8 cellular contexts compared by ENCODE assay signal in genomic region chr19:43668406-43669158, GRCh38. TPM values are rescaled to one million over a fixed set of nuclear protein-coding genes. Genes with fewer than 3 reads are reported as not detected.
A peak's percentile ranks its signal among the peaks of the same experiment; 100 is the strongest.
DNase-seq lines count a peak whose midpoint lies in the region; ATAC-seq and TF ChIP-seq lines count a peak whose summit lies in the region.

No MANE protein-coding gene starts in this region.

- TF ChIP-seq EP300 in esophagus muscularis mucosa (IDR thresholded peaks at IDR 0.05): peak; percentile 51

- H3K79me2 ChIP-seq in PC-9 (ENCODE audit: low read depth): peaks cover 28% of the 10 kb centered on the region

- H3K36me3 ChIP-seq in PC-9 (ENCODE audit: low read depth) (peaks cover 21% of the 10 kb centered on the region), esophagus muscularis mucosa (peaks cover 4 to 30% (median 15%) of the 10 kb centered on the region in 4 donors), muscle layer of duodenum (ENCODE audit: control insufficient read depth in 1 of 2, insufficient read depth in 2 of 2, low read length in 2 of 2) (peaks cover 9 to 17% of the 10 kb centered on the region in 2 donors)

- H3K9me3 ChIP-seq in PC-9 (ENCODE audit: insufficient read depth, low read depth) (no peaks in the 10 kb centered on the region), esophagus muscularis mucosa (no peaks in the 10 kb centered on the region), muscle layer of duodenum (ENCODE audit: control insufficient read depth in 1 of 2, low read length in 2 of 2) (no peaks in the 10 kb centered on the region)

- under 1% methylated on average over 40 of the region's 47 CpGs for WGBS in esophagus muscularis mucosa

- ATAC-seq in GM21528 (IDR thresholded peaks at IDR 0.05; ENCODE audit: low FRiP score, unreplicated experiment): peak; percentile 90
- ATAC-seq in activated T-cell treated with anti-CD3 and anti-CD28 coated beads, Interleukin-2, amount 50 U/mL, for 72 hours (replicated peaks in 1 of 2): peak; percentile 88

- H3K27me3 ChIP-seq in PC-9 (ENCODE audit: insufficient read depth, low read depth) (no peaks in the 10 kb centered on the region), esophagus muscularis mucosa (no peaks in the 10 kb centered on the region), muscle layer of duodenum (ENCODE audit: low read depth, low read length) (no peaks in the 10 kb centered on the region)

- peak overlapping the region; percentile 77 for H3K4me2 ChIP-seq in PC-9

- peaks cover 12% of the 10 kb centered on the region for H3K27me3 Mint-ChIP-seq in activated T-cell treated with anti-CD3 and anti-CD28 coated beads, Interleukin-2, amount 50 U/mL, for 72 hours (ENCODE audit: low read depth)

- H2AFZ ChIP-seq in PC-9: peak overlapping the region; percentile 78

- H3K4me3 Mint-ChIP-seq in activated T-cell treated with anti-CD3 and anti-CD28 coated beads, Interleukin-2, amount 50 U/mL, for 72 hours: peak overlapping the region; percentile 94 to 98

- H3K4me3 ChIP-seq in PC-9 (peak overlapping the region; percentile 92), esophagus muscularis mucosa (peak overlapping the region; percentile 61 to 74 (median 63)), muscle layer of duodenum (ENCODE audit: low read depth in 1 of 2, low read length in 2 of 2) (peak overlapping the region; percentile 73 to 84)

- peaks cover 34% of the 10 kb centered on the region for H3F3A ChIP-seq in PC-9 (ENCODE audit: insufficient read depth, low read depth)

- no peak overlapping the region for H3K27ac Mint-ChIP-seq in activated T-cell treated with anti-CD3 and anti-CD28 coated beads, Interleukin-2, amount 50 U/mL, for 72 hours

- H3K9me2 ChIP-seq in PC-9 (ENCODE audit: insufficient read depth): no peaks in the 10 kb centered on the region

- H3K36me3 Mint-ChIP-seq in activated T-cell treated with anti-CD3 and anti-CD28 coated beads, Interleukin-2, amount 50 U/mL, for 72 hours (ENCODE audit: insufficient read depth in 2 of 2): peaks cover 4 to 7% of the 10 kb centered on the region in 2 donors

- CTCF ChIA-PET in PC-9 (lab: Charles Lee): interaction anchor here (0.6 to 1.6 kb wide), 21 partner anchors 16 to 1962 kb away, joined by 3 to 8 read pairs (median 3); partner anchors contain the start of genes KCNN4 and ZNF575

- BruUV-seq in PC-9 (replicated peaks; lab: Mats Ljungman, UMichigan): no TSS peak

- intact Hi-C loops in PC-9 (cut with micrococcal nuclease; ENCODE audit: unreplicated experiment): loop anchor here (1.0 to 2.0 kb wide), 3 partner anchors 18 to 117 kb away; no protein-coding TSS in a partner anchor
- intact Hi-C loops in esophagus muscularis mucosa (cut with DNase I): loop anchor here (5.0 kb wide), 1 partner anchor 51 kb away; the partner anchor contains the start of gene ZNF428

- H3K27ac ChIP-seq in PC-9: peak overlapping the region; percentile 86
- peak overlapping the region; percentile 90 to 97 (median 93) for H3K27ac ChIP-seq in esophagus muscularis mucosa (replicated peaks in 1 of 4)
- H3K27ac ChIP-seq in muscle layer of duodenum (ENCODE audit: low read length): peak overlapping the region; percentile 94

- H3K9me3 Mint-ChIP-seq in activated T-cell treated with anti-CD3 and anti-CD28 coated beads, Interleukin-2, amount 50 U/mL, for 72 hours: no peaks in the 10 kb centered on the region

- TF ChIP-seq CTCF in PC-9 (conservative IDR thresholded peaks at IDR 0.05): no peak
- no peak for TF ChIP-seq CTCF in esophagus muscularis mucosa (IDR thresholded peaks at IDR 0.05)

- H3K4me1 ChIP-seq in PC-9 (replicated peaks; ENCODE audit: insufficient read depth) (peaks cover 31% of the 10 kb centered on the region), esophagus muscularis mucosa (peaks cover 22 to 29% (median 28%) of the 10 kb centered on the region in 4 donors), muscle layer of duodenum (ENCODE audit: control insufficient read depth in 1 of 2, insufficient read depth in 2 of 2, low read length in 2 of 2) (peaks cover 0 to 19% of the 10 kb centered on the region in 2 donors)

- H4K20me1 ChIP-seq in PC-9 (ENCODE audit: insufficient read depth): peaks cover 24% of the 10 kb centered on the region

- H3K4me1 Mint-ChIP-seq in activated T-cell treated with anti-CD3 and anti-CD28 coated beads, Interleukin-2, amount 50 U/mL, for 72 hours (ENCODE audit: low read depth): peaks cover 56% of the 10 kb centered on the region

- peak; percentile 63 for TF ChIP-seq POLR2A in esophagus muscularis mucosa (IDR thresholded peaks at IDR 0.05; ENCODE audit: low read depth)

- POLR2A ChIA-PET in PC-9 (lab: Charles Lee; ENCODE audit: unreplicated experiment): interaction anchor here (0.5 to 1.3 kb wide), 31 partner anchors 12 to 1422 kb away, joined by 3 to 35 read pairs (median 6); partner anchors contain the start of genes IRGQ, SMG9, ZNF575 and ZNF576

- DNase-seq in DMS 273 (lab: John Stamatoyannopoulos, UW; ENCODE audit: unreplicated experiment) (peak; percentile 99), HuH-7.5 (ENCODE audit: low spot score) (peak; percentile 94), PC-9 (peak; percentile 97 to 99), esophagus muscularis mucosa (ENCODE audit: extremely low spot score) (peak; percentile 100)
- DNase-seq in activated T-cell treated with anti-CD3 and anti-CD28 coated beads, Interleukin-2, amount 50 U/mL, for 72 hours: peak; percentile 98
- DNase-seq in stimulated activated CD8-positive, alpha-beta memory T cell treated with anti-CD3 and anti-CD28 coated beads, Interleukin-7, amount 100 ng/mL, for 24 hours (ENCODE audit: low read depth): peak; percentile 93

RNA-seq across cellular contexts. Expression of gene PLAUR, which starts 1.4 kb away (rescaled TPM):
- total RNA-seq in PC-9 (2021) (35.2 and 53.6 TPM in 2 replicates), esophagus muscularis mucosa (10 to 100 TPM in 3 of 4 donors, 1 to 10 TPM in 1; 7.5 to 45.7 (median 18.4) TPM)
- total RNA-seq in activated T-cell treated with anti-CD3 and anti-CD28 coated beads, Interleukin-2, amount 50 U/mL, for 72 hours: 10 to 100 TPM in 1 of 2 donors, 1 to 10 TPM in 1; 9.9 to 10.4 TPM

RNA-seq across cellular contexts. Expression of gene CADM4, which starts 28.9 kb away (rescaled TPM):
- total RNA-seq in PC-9 (2021) (68.3 and 71.1 TPM in 2 replicates), esophagus muscularis mucosa (10 to 100 TPM; 31.6 to 67.9 (median 46.9) TPM)
- total RNA-seq in activated T-cell treated with anti-CD3 and anti-CD28 coated beads, Interleukin-2, amount 50 U/mL, for 72 hours: under 1 TPM; 0.28 to 0.74 TPM

RNA-seq across cellular contexts. Expression of gene IRGC, which starts 47.3 kb away (rescaled TPM):
- total RNA-seq in PC-9 (2021): not detected in 2 replicates
- not detected for total RNA-seq in activated T-cell treated with anti-CD3 and anti-CD28 coated beads, Interleukin-2, amount 50 U/mL, for 72 hours
- total RNA-seq in esophagus muscularis mucosa: not detected

RNA-seq across cellular contexts. Expression of gene ZNF428, which starts 49.2 kb away (rescaled TPM):
- total RNA-seq in PC-9 (2021) (46.6 and 61.1 TPM in 2 replicates), esophagus muscularis mucosa (10 to 100 TPM; 33.2 to 61.3 (median 47.8) TPM)
- total RNA-seq in activated T-cell treated with anti-CD3 and anti-CD28 coated beads, Interleukin-2, amount 50 U/mL, for 72 hours: 10 to 100 TPM; 17.2 to 25.6 TPM

RNA-seq across cellular contexts. Expression of gene SRRM5, which starts 56.7 kb away (rescaled TPM):
- total RNA-seq in PC-9 (2021) (0.37 and 0.60 TPM in 2 replicates), esophagus muscularis mucosa (under 1 TPM; 0.13 to 0.42 (median 0.25) TPM)
- 1 to 10 TPM; 1.1 to 1.7 TPM for total RNA-seq in activated T-cell treated with anti-CD3 and anti-CD28 coated beads, Interleukin-2, amount 50 U/mL, for 72 hours

Comparison
In these comparisons a context has a peak if more than half of its experiments do, and no peak if none do; other contexts are left out.
1. Peak in every context shown above with its lines: DNase-seq, ATAC-seq, H3K4me3 ChIP-seq and H3K27ac ChIP-seq.
2. RNA of gene CADM4, which starts 28.9 kb away (total RNA-seq): 68.3 to 71.1 TPM in PC-9 and 31.6 to 67.9 TPM in esophagus muscularis mucosa; 0.28 to 0.74 TPM in activated T-cell treated with anti-CD3 and anti-CD28 coated beads, Interleukin-2, amount 50 U/mL, for 72 hours; every median in the first group is over 10 times any median in the second.